Comparison of ENCODE assay signal across 8 cellular contexts in the genomic region with DNA sequence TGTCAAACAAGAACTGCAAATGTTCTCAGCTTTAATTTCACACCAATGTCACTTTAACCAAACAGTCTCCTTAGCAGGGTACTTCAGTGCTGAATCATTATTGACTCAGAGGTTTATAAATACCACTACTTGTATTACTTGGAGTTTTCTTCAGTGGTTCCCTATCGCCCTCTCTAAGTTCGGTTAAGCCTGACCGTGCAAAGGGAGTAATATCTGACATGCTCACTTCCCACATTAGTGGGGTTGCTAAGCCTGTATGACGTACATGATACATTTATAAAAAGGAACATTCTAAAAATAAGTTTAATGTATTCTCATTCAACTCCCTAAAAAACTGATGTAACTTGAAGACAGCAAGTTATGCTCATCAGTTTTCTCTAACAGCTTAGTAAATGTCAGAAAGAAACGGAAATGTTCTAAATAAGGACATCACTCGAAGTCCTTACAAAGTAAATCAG.
DNase-seq lines count a peak whose midpoint lies in the region; ATAC-seq, FAIRE-seq and TF ChIP-seq lines count a peak whose summit lies in the region.

No MANE protein-coding gene starts in this region.

- H3K4me1 ChIP-seq in GM12878 (ENCODE audit: control insufficient read depth, insufficient read depth, low read length) = peaks cover 19% of the 10 kb centered on the region
- H3K4me1 ChIP-seq in osteoblast (ENCODE audit: insufficient read depth, low read length) = peaks cover 18% of the 10 kb centered on the region
- peaks cover 0 to 17% (median 0%) of the 10 kb centered on the region in 4 donors for H3K4me1 ChIP-seq in tibial nerve
- H3K4me1 ChIP-seq in prostate gland (replicated peaks) = no peaks in the 10 kb centered on the region

- H3K36me3 ChIP-seq in GM12878 (ENCODE audit: control insufficient read depth in 2 of 2, insufficient read depth in 2 of 2, low read length in 1 of 2) = no peaks in the 10 kb centered on the region
- H3K36me3 ChIP-seq in osteoblast (ENCODE audit: insufficient read depth, low read length) = no peaks in the 10 kb centered on the region
- no peaks in the 10 kb centered on the region for H3K36me3 ChIP-seq in tibial nerve
- no peaks in the 10 kb centered on the region for H3K36me3 ChIP-seq in prostate gland

- intact Hi-C loops in GM12878 (cut with micrococcal nuclease; ENCODE audit: unreplicated experiment) = loop anchor here (1.0 kb wide), 3 partner anchors 27 to 54 kb away; no protein-coding TSS in a partner anchor
- intact Hi-C loops in prostate gland (cut with DNase I) = no loop called here

- no peak overlapping the region for H3K4me3 ChIP-seq in GM12878
- no peak overlapping the region for H3K4me3 ChIP-seq in osteoblast (ENCODE audit: insufficient read depth, low read length)
- no peak overlapping the region for H3K4me3 ChIP-seq in tibial nerve
- H3K4me3 ChIP-seq in prostate gland = no peak overlapping the region

- peak; percentile 80 for FAIRE-seq in GM12878 (lab: Jason Lieb, UNC)

- RAD21 ChIA-PET in GM12878 (lab: Charles Lee; ENCODE audit: unreplicated experiment) = interaction anchor here (1.0 to 5.3 kb wide), 22 partner anchors 8 to 339 kb away, joined by 3 to 91 read pairs (median 4); partner anchors contain the start of gene ZC3H12C

- TF ChIP-seq POLR2A in GM12878 (IDR thresholded peaks at IDR 0.05; ENCODE audit: low read depth, low read length) = no peak
- no peak for TF ChIP-seq POLR2A in tibial nerve (IDR thresholded peaks at IDR 0.05)
- no peak for TF ChIP-seq POLR2A in prostate gland (IDR thresholded peaks at IDR 0.05)

- H3K27me3 ChIP-seq in GM12878 (replicated peaks in 1 of 2; ENCODE audit: control insufficient read depth in 2 of 2, insufficient read depth in 2 of 2, low read length in 1 of 2) (no peaks in the 10 kb centered on the region), osteoblast (ENCODE audit: insufficient read depth, low read length) (no peaks in the 10 kb centered on the region), tibial nerve (no peaks in the 10 kb centered on the region), prostate gland (replicated peaks; ENCODE audit: insufficient read depth) (no peaks in the 10 kb centered on the region)

- DNase-seq in EL (peak; percentile 81), GM12878 (ENCODE audit: low read depth, low spot score) (peak; percentile 92), osteoblast (ENCODE audit: insufficient read length, low spot score, missing footprints) (peak; percentile 92), tibial nerve (ENCODE audit: low spot score in 2 of 2) (no peak), prostate gland (ENCODE audit: low spot score) (no peak), NCI-H446 treated with DMSO at 0.1 percent for 48 hours (lab: John Stamatoyannopoulos, UW) (no peak)

- no TSS peak for BruUV-seq in GM12878 (replicated peaks; lab: Mats Ljungman, UMichigan)

- H3K4me2 ChIP-seq in GM12878 (ENCODE audit: control insufficient read depth, insufficient read depth) (peak overlapping the region; percentile 6; the same call in 1 of the 2 replicates), osteoblast (ENCODE audit: insufficient read depth, low read length) (peak overlapping the region; percentile 15)

- TF ChIP-seq CTCF in GM12878 (IDR thresholded peaks at IDR 0.05 in 2 of 3, conservative IDR thresholded peaks at IDR 0.05 in 1 of 3; ENCODE audit: control insufficient read depth in 2 of 3, extremely low read depth in 1 of 3, insufficient read depth in 1 of 3, low read depth in 3 of 3, low read length in 3 of 3) (no peak), osteoblast (IDR thresholded peaks at IDR 0.05; ENCODE audit: extremely low read depth, low read depth, low read length) (no peak), tibial nerve (IDR thresholded peaks at IDR 0.05) (no peak), prostate gland (IDR thresholded peaks at IDR 0.05) (no peak)

- POLR2A ChIA-PET in GM12878 (lab: Charles Lee) = interaction anchor here (0.9 to 5.3 kb wide), 11 partner anchors 14 to 94 kb away, joined by 3 to 53 read pairs (median 7); no protein-coding TSS in a partner anchor

- H3K9me3 ChIP-seq in GM12878 (replicated peaks; ENCODE audit: control insufficient read depth, insufficient read depth, low read length) (no peaks in the 10 kb centered on the region; the same call in none of the 3 replicates), osteoblast (ENCODE audit: low read depth, low read length) (no peaks in the 10 kb centered on the region), tibial nerve (no peaks in the 10 kb centered on the region), prostate gland (no peaks in the 10 kb centered on the region)

- CTCF ChIA-PET in GM12878 (lab: Yijun Ruan, JAX) = interaction anchor here (0.8 to 3.5 kb wide), 10 partner anchors 8 to 98 kb away, joined by 3 to 32 read pairs (median 6); no protein-coding TSS in a partner anchor

- H4K20me1 ChIP-seq in GM12878 (ENCODE audit: control insufficient read depth, insufficient read depth) = no peaks in the 10 kb centered on the region
- H4K20me1 ChIP-seq in osteoblast (ENCODE audit: insufficient read depth, low read length) = no peaks in the 10 kb centered on the region

- 3% methylated on average over 6 of the region's 6 CpGs for WGBS in GM12878 (ENCODE audit: insufficient coverage, insufficient replicate concordance, low lambda C conversion rate, missing lambda C conversion rate)
- WGBS in tibial nerve, 2 donors = 41 to 43% methylated on average over 6 of the region's 6 CpGs
- 41% methylated on average over 6 of the region's 6 CpGs for WGBS in prostate gland

- TF ChIP-seq RAD21 in GM12878 (IDR thresholded peaks at IDR 0.05; ENCODE audit: insufficient read depth, low read depth, low read length) = peak; percentile 43; the same call in 1 of the 2 replicates

- in situ Hi-C loops in GM12878 (cut with MboI) = no loop called here

- peak overlapping the region; percentile 5; the same call in 1 of the 2 replicates for H3K9ac ChIP-seq in GM12878 (ENCODE audit: control insufficient read depth, insufficient read depth, low read length)

- H3K27ac ChIP-seq in GM12878 (ENCODE audit: control insufficient read depth, insufficient read depth) (peak overlapping the region; percentile 62; the same call in 1 of the 2 replicates), osteoblast (ENCODE audit: low read depth, low read length) (peak overlapping the region; percentile 91), tibial nerve (peak overlapping the region in 1 of 4 donors; percentile 19), prostate gland (no peak overlapping the region)

- SMC1A ChIA-PET in GM12878 (lab: Charles Lee; ENCODE audit: uncharacterized antibody, unreplicated experiment) = interaction anchor here (0.7 to 5.7 kb wide), 26 partner anchors 8 to 1417 kb away, joined by 3 to 118 read pairs (median 6); no protein-coding TSS in a partner anchor

- H3K79me2 ChIP-seq in GM12878 (ENCODE audit: control insufficient read depth, insufficient read depth, low read length) = no peaks in the 10 kb centered on the region
- no peaks in the 10 kb centered on the region for H3K79me2 ChIP-seq in osteoblast (ENCODE audit: insufficient read depth, low read length)

- H2AFZ ChIP-seq in GM12878 (ENCODE audit: control insufficient read depth, low read depth, low read length) = no peak overlapping the region; the same call in 1 of the 2 replicates
- no peak overlapping the region for H2AFZ ChIP-seq in osteoblast (ENCODE audit: low read length)

- TF ChIP-seq EP300 in GM12878 (IDR thresholded peaks at IDR 0.05; ENCODE audit: borderline replicate concordance in 1 of 2, control insufficient read depth in 1 of 2, low read depth in 2 of 2, low read length in 2 of 2) (peak; percentile 100), tibial nerve (IDR thresholded peaks at IDR 0.05) (peak in 1 of 2 donors; percentile 53)

- ATAC-seq in GM21381 (IDR thresholded peaks at IDR 0.05; ENCODE audit: unreplicated experiment) (peak; percentile 97), HG03521 (IDR thresholded peaks at IDR 0.05; ENCODE audit: unreplicated experiment) (peak; percentile 93), GM12878 (peak; percentile 96)

TF ChIP-seq in GM12878, 131 proteins besides CTCF, POLR2A, EP300 and RAD21 (continues in another document):
- no peak for TF ChIP-seq BCLAF1 (IDR thresholded peaks at IDR 0.05)
- no peak for TF ChIP-seq SUZ12 (IDR thresholded peaks at IDR 0.05; ENCODE audit: unreplicated experiment)
- no peak for TF ChIP-seq CHD4 (IDR thresholded peaks at IDR 0.05)
- peak; percentile 98 for TF ChIP-seq MEF2B (IDR thresholded peaks at IDR 0.05; ENCODE audit: partially characterized antibody, poor library complexity, severe bottlenecking)
- TF ChIP-seq JUNB (IDR thresholded peaks at IDR 0.05) = peak; percentile 98
- TF ChIP-seq GATAD2B (conservative IDR thresholded peaks at IDR 0.05; ENCODE audit: low read depth) = no peak
- TF ChIP-seq RFX5 (IDR thresholded peaks at IDR 0.05; ENCODE audit: low read depth, low read length) = no peak
- TF ChIP-seq DPF2 (IDR thresholded peaks at IDR 0.05) = peak; percentile 94

Comparison
In these comparisons a context has a peak if more than half of its experiments do, and no peak if none do; other contexts are left out.
1. DNase-seq: peak in EL (single experiment), GM12878 (single experiment) and osteoblast (single experiment); none in tibial nerve (0 of 2), prostate gland (single experiment) and NCI-H446 treated with DMSO at 0.1 percent for 48 hours (single experiment).
2. H3K27ac ChIP-seq: peak in GM12878 (single experiment) and osteoblast (single experiment); none in prostate gland (0 of 2).
3. Peak in every context shown above with its lines, with median percentiles within 50 percentile points of each other: ATAC-seq.